9 cellular contexts compared by ENCODE assay signal in the genomic region with DNA sequence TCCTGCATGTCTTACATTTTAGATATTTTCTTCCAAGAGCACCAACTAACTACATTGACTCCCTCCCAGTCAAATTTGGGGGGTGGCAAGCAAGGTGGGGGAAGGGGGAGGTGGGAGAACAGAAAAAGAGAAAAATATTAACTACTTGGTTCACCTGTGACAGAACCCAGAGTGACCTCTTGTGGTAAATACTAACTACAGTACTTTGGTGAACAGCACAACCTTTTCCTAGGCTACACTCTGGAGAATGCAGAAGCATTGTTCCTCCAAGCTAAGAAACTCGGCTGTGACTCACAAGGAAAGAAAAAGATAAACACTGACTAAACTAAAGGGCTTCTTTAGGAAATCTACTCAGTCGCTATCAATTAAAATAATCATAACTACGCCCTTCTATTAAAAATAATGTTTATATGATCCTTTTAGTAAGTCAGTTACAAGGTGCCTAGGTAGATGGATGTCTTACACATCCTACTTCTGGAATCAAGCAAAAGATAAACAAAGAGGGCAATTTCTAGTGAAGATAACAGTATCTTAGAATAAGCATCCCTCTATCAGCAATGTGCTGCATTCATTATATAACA. TPM values are rescaled to one million over a fixed set of nuclear protein-coding genes. Genes with fewer than 3 reads are reported as not detected.
A peak's percentile ranks its signal among the peaks of the same experiment; 100 is the strongest.
DNase-seq lines count a peak whose midpoint lies in the region; ATAC-seq and TF ChIP-seq lines count a peak whose summit lies in the region.
"Had no signal": no experiment of that assay in that cellular context is flagged by ENCODE, and none has a peak within 500 bp of the region (broad histone marks: within the 10 kb centered on the region; RNA-seq: fewer than 3 reads in every experiment).

No MANE protein-coding gene starts in this region.

- DNase-seq in AML-193 (lab: John Stamatoyannopoulos, UW) (peak; percentile 5 to 11), HuH-7 (ENCODE audit: low spot score) (peak; percentile 33), Panc1 (ENCODE audit: low read depth, low spot score) (peak; percentile 13), foreskin keratinocyte (peak; percentile 48 to 78), T-helper 2 cell (no peak), putamen (ENCODE audit: low spot score) (no peak)
- DNase-seq in activated T-cell treated with anti-CD3 and anti-CD28 coated beads, Interleukin-2, amount 50 U/mL, for 48 hours = no peak
- DNase-seq: foreskin melanocyte had no signal

- H3K27ac ChIP-seq in Panc1 (ENCODE audit: low read length) (no peak overlapping the region), foreskin keratinocyte (no peak overlapping the region)

- CTCF ChIA-PET in Panc1 (lab: Charles Lee) = interaction anchor here (0.6 kb wide), 1 partner anchor 862 kb away, joined by 3 read pairs; no protein-coding TSS in a partner anchor

- peaks cover 4% of the 10 kb centered on the region for H3K27me3 ChIP-seq in Panc1 (ENCODE audit: control insufficient read depth, insufficient read depth, low read length)
- peaks cover 50% of the 10 kb centered on the region for H3K27me3 ChIP-seq in foreskin keratinocyte

- TF ChIP-seq CTCF in Panc1 (IDR thresholded peaks at IDR 0.05) = peak; percentile 65
- peak; percentile 77 for TF ChIP-seq CTCF in foreskin keratinocyte (conservative IDR thresholded peaks at IDR 0.05)

- no peaks in the 10 kb centered on the region for H3K9me3 ChIP-seq in Panc1 (ENCODE audit: control insufficient read depth, insufficient read depth, low read depth, low read length)

- H3K4me1 ChIP-seq in Panc1 (ENCODE audit: control insufficient read depth, insufficient read depth, low read length) (no peaks in the 10 kb centered on the region), foreskin keratinocyte (no peaks in the 10 kb centered on the region)

- no peak overlapping the region for H3K4me3 ChIP-seq in Panc1 (ENCODE audit: low read depth in 2 of 2, low read length in 2 of 2)

- intact Hi-C loops in Panc1 (cut with micrococcal nuclease; ENCODE audit: unreplicated experiment) = loop anchor here (2.0 to 10.0 kb wide), 2 partner anchors 235 to 861 kb away; no protein-coding TSS in a partner anchor

- H3K36me3 ChIP-seq in Panc1 (ENCODE audit: control insufficient read depth, insufficient read depth, low read length) = no peaks in the 10 kb centered on the region

- in situ Hi-C loops in Panc1 (cut with HindIII; ENCODE audit: low pct_unique_long_range_greater_than_20kb, low sequenced_read_pairs) = no loop called here

- no peak for ATAC-seq in Panc1
- peak; percentile 90 for ATAC-seq in foreskin keratinocyte
- ATAC-seq in GM19023 (IDR thresholded peaks at IDR 0.05; ENCODE audit: unreplicated experiment) = no peak

- POLR2A ChIA-PET in Panc1 (lab: Charles Lee) = no interaction called here

- no TSS peak for BruUV-seq in Panc1 (replicated peaks; lab: Mats Ljungman, UMichigan)

RNA-seq across cellular contexts. Expression of a gene that starts 5.4 kb away (rescaled TPM):
- total RNA-seq in Panc1 (2021; ENCODE audit: unreplicated experiment) = not detected
- not detected for polyA plus RNA-seq in Panc1 (2012; ENCODE audit: insufficient read length)
- not detected in 2 replicates for total RNA-seq in foreskin keratinocyte
- not detected in 2 replicates for polyA plus RNA-seq in foreskin keratinocyte

Comparison
In these comparisons a context has a peak if more than half of its experiments do, and no peak if none do; other contexts are left out.
1. DNase-seq: peak in AML-193 (2 of 2), HuH-7 (single experiment), Panc1 (single experiment) and foreskin keratinocyte (2 of 2); none in activated T-cell treated with anti-CD3 and anti-CD28 coated beads, Interleukin-2, amount 50 U/mL, for 48 hours (0 of 2), T-helper 2 cell (0 of 5) and putamen (single experiment).